ENCODE assay signal across 10 cellular contexts in genomic region chr3:65871305-65872141, GRCh38.
DNase-seq lines count a peak whose midpoint lies in the region; ATAC-seq and TF ChIP-seq lines count a peak whose summit lies in the region.
"Had no signal": no experiment of that assay in that cellular context is flagged by ENCODE, and none has a peak within 500 bp of the region (broad histone marks: within the 10 kb centered on the region; RNA-seq: fewer than 3 reads in every experiment).

No MANE protein-coding gene starts in this region.

- no peak for TF ChIP-seq POLR2A in adrenal gland (IDR thresholded peaks at IDR 0.05)

- no peaks in the 10 kb centered on the region for H3K9me3 ChIP-seq in right atrium auricular region
- no peaks in the 10 kb centered on the region for H3K9me3 ChIP-seq in adrenal gland (replicated peaks in 1 of 3)
- no peaks in the 10 kb centered on the region for H3K9me3 ChIP-seq in upper lobe of right lung

- WGBS in adrenal gland, 4 donors = 52 to 57% (median 55%) methylated on average over 6 of the region's 6 CpGs

- no peak for DNase-seq in Right ventricle myocardium inferior (ENCODE audit: missing footprints)
- DNase-seq in right atrium auricular region (ENCODE audit: low spot score) = no peak
- peak; percentile 39 to 87 (median 66) for DNase-seq in adrenal gland
- peak; percentile 78 for DNase-seq in left lobe of liver (ENCODE audit: low spot score)
- no peak for DNase-seq in upper lobe of right lung
- DNase-seq in stimulated activated CD4-positive, alpha-beta T cell treated with anti-CD3 and anti-CD28 coated beads, Interleukin-2, amount 100 ng/mL, for 48 hours = no peak
- no peak for DNase-seq in stimulated activated CD8-positive, alpha-beta memory T cell treated with anti-CD3 and anti-CD28 coated beads, Interleukin-4, amount 100 ng/mL, for 48 hours
- no peak for DNase-seq in H4 (ENCODE audit: low spot score)
- DNase-seq: NCI-H1436; stimulated activated naive CD8-positive, alpha-beta T cell treated with anti-CD3 and anti-CD28 coated beads, Interleukin-15, Interleukin-2, amounts not matched to agents 100 U/mL and 50 U/mL, for 24 hours had no signal

- ATAC-seq in Right ventricle myocardium inferior (peak; percentile 69), left lobe of liver (peak; percentile 77), upper lobe of right lung (peak; percentile 60)
- ATAC-seq: stimulated activated naive CD8-positive, alpha-beta T cell treated with anti-CD3 and anti-CD28 coated beads, Interleukin-15, Interleukin-2, amounts not matched to agents 100 U/mL and 50 U/mL, for 24 hours had no signal

- H3K27me3 ChIP-seq in right atrium auricular region (no peaks in the 10 kb centered on the region), adrenal gland (no peaks in the 10 kb centered on the region), upper lobe of right lung (no peaks in the 10 kb centered on the region)

- intact Hi-C loops in Right ventricle myocardium inferior (cut with DNase I) (no loop called here), adrenal gland (cut with DNase I) (no loop called here), upper lobe of right lung (cut with DNase I) (no loop called here)

- no peak overlapping the region for H3K27ac ChIP-seq in right atrium auricular region
- H3K27ac ChIP-seq in adrenal gland = no peak overlapping the region
- H3K27ac ChIP-seq in upper lobe of right lung = no peak overlapping the region

- no peaks in the 10 kb centered on the region for H3K36me3 ChIP-seq in right atrium auricular region
- H3K36me3 ChIP-seq in adrenal gland (replicated peaks in 1 of 2) = no peaks in the 10 kb centered on the region
- no peaks in the 10 kb centered on the region for H3K36me3 ChIP-seq in upper lobe of right lung

- H3K4me3 ChIP-seq in right atrium auricular region = no peak overlapping the region
- H3K4me3 ChIP-seq in adrenal gland = no peak overlapping the region
- no peak overlapping the region for H3K4me3 ChIP-seq in upper lobe of right lung

- TF ChIP-seq CTCF in right atrium auricular region (IDR thresholded peaks at IDR 0.05) (no peak), adrenal gland (IDR thresholded peaks at IDR 0.05) (no peak), upper lobe of right lung (IDR thresholded peaks at IDR 0.05) (no peak)

- H3K4me1 ChIP-seq in right atrium auricular region (peaks cover 0 to 22% of the 10 kb centered on the region in 2 donors), adrenal gland (replicated peaks in 1 of 2) (peaks cover 0 to 12% of the 10 kb centered on the region in 2 donors), upper lobe of right lung (peaks cover 4% of the 10 kb centered on the region)

Comparison
In these comparisons a context has a peak if more than half of its experiments do, and no peak if none do; other contexts are left out.
1. DNase-seq: peak in adrenal gland (7 of 7) and left lobe of liver (single experiment); none in Right ventricle myocardium inferior (single experiment), right atrium auricular region (single experiment), upper lobe of right lung (single experiment), stimulated activated CD4-positive, alpha-beta T cell treated with anti-CD3 and anti-CD28 coated beads, Interleukin-2, amount 100 ng/mL, for 48 hours (0 of 2), stimulated activated CD8-positive, alpha-beta memory T cell treated with anti-CD3 and anti-CD28 coated beads, Interleukin-4, amount 100 ng/mL, for 48 hours (single experiment) and H4 (single experiment).
2. Peak in every context shown above with its lines, with median percentiles within 50 percentile points of each other: ATAC-seq.